In genomic region chr2:40299173-40299572, GRCh38 we compare ENCODE assay signal across 24 cellular contexts.
"Had no signal": no experiment of that assay in that cellular context is flagged by ENCODE, and none has a peak within 500 bp of the region (broad histone marks: within the 10 kb centered on the region; RNA-seq: fewer than 3 reads in every experiment).

No MANE protein-coding gene starts in this region.

- H3K36me3 Mint-ChIP-seq: memory B cell, mesothelial cell of epicardium, naive B cell had no signal

- H3K9me3 Mint-ChIP-seq: memory B cell, mesothelial cell of epicardium, naive B cell had no signal

- H3K4me3 Mint-ChIP-seq: memory B cell, mesothelial cell of epicardium, naive B cell had no signal

- H3K36me3 ChIP-seq: esophagus muscularis mucosa, gastroesophageal sphincter, heart right ventricle, left lung had no signal

- H3K4me1 Mint-ChIP-seq: memory B cell, naive B cell had no signal

- ATAC-seq: foreskin keratinocyte, gastroesophageal sphincter, heart right ventricle, left cardiac atrium, left lung, left ventricle myocardium superior, mucosa of descending colon had no signal

- H3K9me3 ChIP-seq: esophagus muscularis mucosa, gastroesophageal sphincter, heart right ventricle, left lung, mucosa of descending colon had no signal

- H3K27ac Mint-ChIP-seq: memory B cell, mesothelial cell of epicardium, naive B cell had no signal

- H3K27ac ChIP-seq: coronary artery, dorsolateral prefrontal cortex, esophagus muscularis mucosa, foreskin keratinocyte, gastroesophageal sphincter, heart right ventricle, left lung had no signal

- H3K27me3 Mint-ChIP-seq: memory B cell, naive B cell had no signal

- H3K4me1 ChIP-seq: foreskin keratinocyte, left lung had no signal

- FAIRE-seq: colon, endothelial cell of umbilical vein, frontal cortex, islet of Langerhans, keratinocyte had no signal

- H3K4me3 ChIP-seq: coronary artery, dorsolateral prefrontal cortex, esophagus muscularis mucosa, gastroesophageal sphincter, heart right ventricle, left lung, lung, mucosa of descending colon had no signal

- H3K27me3 ChIP-seq: dorsolateral prefrontal cortex, esophagus muscularis mucosa, foreskin keratinocyte, gastroesophageal sphincter, heart right ventricle, left lung had no signal

- DNase-seq: dermis blood vessel endothelial cell; dorsolateral prefrontal cortex; effector CD4-positive, alpha-beta T cell; effector memory CD4-positive, alpha-beta T cell; foreskin keratinocyte; heart right ventricle; hippocampal formation; left cardiac atrium; left lung; left ventricle myocardium superior; mammary epithelial cell; mucosa of descending colon; naive B cell had no signal
